ENCODE assay signal across 16 cellular contexts in genomic region chr7:13986208-13986607, GRCh38. TPM values are rescaled to one million over a fixed set of nuclear protein-coding genes. Genes with fewer than 3 reads are reported as not detected.
DNase-seq lines count a peak whose midpoint lies in the region; ATAC-seq, FAIRE-seq and TF ChIP-seq lines count a peak whose summit lies in the region.
"Had no signal": no experiment of that assay in that cellular context is flagged by ENCODE, and none has a peak within 500 bp of the region (broad histone marks: within the 10 kb centered on the region; RNA-seq: fewer than 3 reads in every experiment).

No MANE protein-coding gene starts in this region.

- H3K36me3 ChIP-seq in left ventricle myocardium inferior, result no peaks in the 10 kb centered on the region
- no peaks in the 10 kb centered on the region for H3K36me3 ChIP-seq in astrocyte (ENCODE audit: insufficient read depth, low read length)
- H3K36me3 ChIP-seq in iPS-15b (ENCODE audit: control insufficient read depth, insufficient read depth, low read length), result no peaks in the 10 kb centered on the region
- H3K36me3 ChIP-seq in upper lobe of left lung, result no peaks in the 10 kb centered on the region
- H3K36me3 ChIP-seq: stomach had no signal

- no peaks in the 10 kb centered on the region for H3K27me3 Mint-ChIP-seq in astrocyte (ENCODE audit: low read depth, unreplicated experiment)

- peak overlapping the region; percentile 32 for H3K27ac ChIP-seq in left ventricle myocardium inferior (replicated peaks)
- H3K27ac ChIP-seq in astrocyte (ENCODE audit: low read depth, low read length), result no peak overlapping the region
- H3K27ac ChIP-seq in upper lobe of left lung, result peak overlapping the region; percentile 21 to 89 (median 86)
- H3K27ac ChIP-seq: KMS-11, stomach had no signal

- FAIRE-seq in astrocyte (lab: Jason Lieb, UNC), result no peak
- FAIRE-seq: TTC549 had no signal

- TF ChIP-seq POLR2A in upper lobe of left lung (IDR thresholded peaks at IDR 0.05), result no peak

- DNase-seq in left ventricle myocardium inferior (no peak), left ventricle myocardium superior (no peak), astrocyte (ENCODE audit: low read depth) (no peak), upper lobe of left lung (no peak)
- DNase-seq: activated CD8-positive, alpha-beta T cell treated with anti-CD3 and anti-CD28 coated beads, Interleukin-2, amount 10 ng/mL, durations not matched to agents 7 days and 5 days; Caco-2; GF-D8; naive B cell; NCI-H1105 treated with DMSO at 0.1 percent for 48 hours; stomach had no signal

- H3K4me3 Mint-ChIP-seq in astrocyte (ENCODE audit: unreplicated experiment), result peak overlapping the region; percentile 23
- H3K4me3 Mint-ChIP-seq: activated CD8-positive, alpha-beta T cell treated with anti-CD3 and anti-CD28 coated beads, Interleukin-2, amount 10 ng/mL, durations not matched to agents 7 days and 5 days; naive B cell had no signal

- peaks cover 4% of the 10 kb centered on the region for H3K79me2 ChIP-seq in astrocyte (ENCODE audit: insufficient read depth, low read length)

- H3K4me2 ChIP-seq in astrocyte (ENCODE audit: low read length), result peak overlapping the region; percentile 66
- H3K4me2 ChIP-seq: KMS-11 had no signal

- no peaks in the 10 kb centered on the region for H4K20me1 ChIP-seq in astrocyte (ENCODE audit: insufficient read depth, low read length)

- H3K4me1 ChIP-seq in left ventricle myocardium inferior (peaks cover 63% of the 10 kb centered on the region), astrocyte (ENCODE audit: insufficient read depth, low read length) (no peaks in the 10 kb centered on the region), iPS-15b (ENCODE audit: control insufficient read depth, insufficient read depth, low read length) (peaks cover 23% of the 10 kb centered on the region), upper lobe of left lung (peaks cover 3 to 10% (median 7%) of the 10 kb centered on the region in 4 donors)

- no peaks in the 10 kb centered on the region for H3K9me3 Mint-ChIP-seq in astrocyte (ENCODE audit: unreplicated experiment)

- H3K9ac ChIP-seq in astrocyte (ENCODE audit: low read length), result no peak overlapping the region
- H3K9ac ChIP-seq in iPS-15b (ENCODE audit: low read depth, low read length), result no peak overlapping the region
- H3K9ac ChIP-seq: KMS-11 had no signal

- intact Hi-C loops in left ventricle myocardium inferior (cut with micrococcal nuclease), result no loop called here
- intact Hi-C loops in left ventricle myocardium superior (cut with micrococcal nuclease), result loop anchor here (10.0 kb wide), 1 partner anchor 469 kb away; no protein-coding TSS in a partner anchor

- H3K4me1 Mint-ChIP-seq in astrocyte (ENCODE audit: low read depth, unreplicated experiment), result peaks cover 10% of the 10 kb centered on the region
- H3K4me1 Mint-ChIP-seq: naive B cell had no signal

- H2AFZ ChIP-seq in astrocyte (ENCODE audit: low read depth, low read length), result no peak overlapping the region

- H3K4me3 ChIP-seq in left ventricle myocardium inferior (peak overlapping the region; percentile 75), astrocyte (ENCODE audit: insufficient read depth, low read depth, low read length) (peak overlapping the region; percentile 3), iPS-15b (ENCODE audit: low read depth, low read length) (peak overlapping the region; percentile 32), upper lobe of left lung (peak overlapping the region in 3 of 4 donors; percentile 54 to 64 (median 57))
- H3K4me3 ChIP-seq: stomach had no signal

- TF ChIP-seq EP300 in upper lobe of left lung (IDR thresholded peaks at IDR 0.05), result no peak

- H3K27ac Mint-ChIP-seq in astrocyte (ENCODE audit: unreplicated experiment), result no peak overlapping the region
- H3K27ac Mint-ChIP-seq: activated CD8-positive, alpha-beta T cell treated with anti-CD3 and anti-CD28 coated beads, Interleukin-2, amount 10 ng/mL, durations not matched to agents 7 days and 5 days; naive B cell had no signal

- ATAC-seq in left ventricle myocardium superior (no peak), upper lobe of left lung (ENCODE audit: low FRiP score in 2 of 2) (no peak), HG02870 (IDR thresholded peaks at IDR 0.05; ENCODE audit: unreplicated experiment) (no peak), HG03135 (IDR thresholded peaks at IDR 0.05; ENCODE audit: unreplicated experiment) (no peak), HG03565 (IDR thresholded peaks at IDR 0.05; ENCODE audit: unreplicated experiment) (no peak)
- ATAC-seq: activated CD8-positive, alpha-beta T cell treated with anti-CD3 and anti-CD28 coated beads, Interleukin-2, amount 10 ng/mL, durations not matched to agents 7 days and 5 days had no signal

- 54 to 83% methylated on average over 2 of the region's 2 CpGs for WGBS in upper lobe of left lung, 2 donors

- H3K9me3 ChIP-seq in left ventricle myocardium inferior (replicated peaks), result no peaks in the 10 kb centered on the region
- no peaks in the 10 kb centered on the region for H3K9me3 ChIP-seq in astrocyte (ENCODE audit: insufficient read depth, low read depth, low read length)
- no peaks in the 10 kb centered on the region for H3K9me3 ChIP-seq in iPS-15b (ENCODE audit: control insufficient read depth, insufficient read depth, low read length)
- no peaks in the 10 kb centered on the region for H3K9me3 ChIP-seq in upper lobe of left lung
- H3K9me3 ChIP-seq: Caco-2, stomach had no signal

- no peaks in the 10 kb centered on the region for H3K27me3 ChIP-seq in left ventricle myocardium inferior (ENCODE audit: low read depth)
- H3K27me3 ChIP-seq in astrocyte (ENCODE audit: insufficient read depth, low read length), result no peaks in the 10 kb centered on the region
- H3K27me3 ChIP-seq in iPS-15b (ENCODE audit: control insufficient read depth, insufficient read depth, low read length), result no peaks in the 10 kb centered on the region
- no peaks in the 10 kb centered on the region for H3K27me3 ChIP-seq in upper lobe of left lung
- H3K27me3 ChIP-seq: stomach had no signal

- no peaks in the 10 kb centered on the region for H3K36me3 Mint-ChIP-seq in astrocyte (ENCODE audit: low read depth, unreplicated experiment)
- H3K36me3 Mint-ChIP-seq: naive B cell had no signal

- TF ChIP-seq CTCF in left ventricle myocardium inferior (IDR thresholded peaks at IDR 0.05; ENCODE audit: borderline replicate concordance) (no peak), astrocyte (IDR thresholded peaks at IDR 0.05; ENCODE audit: insufficient read depth, low read depth, low read length) (no peak), upper lobe of left lung (IDR thresholded peaks at IDR 0.05) (no peak)

RNA-seq across cellular contexts. Expression of gene ETV1, which starts 3.3 kb away (rescaled TPM):
- 59.7 TPM for total RNA-seq in left ventricle myocardium inferior
- 29.8 TPM for total RNA-seq in left ventricle myocardium superior
- 12.5 and 12.6 TPM in 2 replicates for total RNA-seq in astrocyte
- total RNA-seq in upper lobe of left lung, result 10 to 100 TPM; 33.2 to 74.6 (median 50.2) TPM

Comparison
In these comparisons a context has a peak if more than half of its experiments do, and no peak if none do; other contexts are left out.
1. H3K4me3 ChIP-seq: peak in every context shown above with its lines; median percentile 75 in left ventricle myocardium inferior; 57 in upper lobe of left lung; 32 in iPS-15b; 3 in astrocyte.